Comparison of ENCODE assay signal across 13 cellular contexts in the genomic region with DNA sequence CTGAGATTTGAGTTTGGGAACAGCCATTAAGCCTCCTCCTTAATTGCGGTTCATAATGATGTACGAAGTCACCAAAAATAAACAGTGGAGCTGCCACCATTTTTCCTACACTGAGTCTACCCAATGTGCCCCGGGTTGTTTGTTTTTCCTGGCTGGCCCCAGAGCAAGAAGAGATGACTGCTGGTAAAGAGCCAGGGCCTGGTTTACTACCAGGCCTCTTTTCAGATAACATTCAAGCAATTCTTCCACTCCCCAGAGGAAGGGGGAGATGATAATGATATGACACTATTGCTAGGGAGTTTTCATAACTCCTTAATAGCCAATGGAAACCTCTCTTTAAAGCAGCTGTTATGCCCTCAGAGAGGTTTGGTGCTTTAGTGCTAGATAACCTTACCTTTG. TPM values are rescaled to one million over a fixed set of nuclear protein-coding genes. Genes with fewer than 3 reads are reported as not detected.
DNase-seq lines count a peak whose midpoint lies in the region; ATAC-seq and TF ChIP-seq lines count a peak whose summit lies in the region.
"Had no signal": no experiment of that assay in that cellular context is flagged by ENCODE, and none has a peak within 500 bp of the region (broad histone marks: within the 10 kb centered on the region; RNA-seq: fewer than 3 reads in every experiment).

No MANE protein-coding gene starts in this region.

- DNase-seq in LNCaP clone FGC (ENCODE audit: low read depth), result peak; percentile 58
- DNase-seq in brain microvascular endothelial cell, result peak; percentile 46
- peak; percentile 30 to 31 for DNase-seq in left colon
- no peak for DNase-seq in T-helper 1 cell
- no peak for DNase-seq in NCI-H1048 (lab: John Stamatoyannopoulos, UW)
- DNase-seq: activated CD8-positive, alpha-beta T cell treated with anti-CD3 and anti-CD28 coated beads, Interleukin-2, amount 10 ng/mL, durations not matched to agents 7 days and 5 days; activated naive CD8-positive, alpha-beta T cell treated with anti-CD3 and anti-CD28 coated beads, Interleukin-2, amount 10 ng/mL, durations not matched to agents 7 days and 5 days; kidney glomerular epithelial cell; NCI-H524 treated with DMSO at 0.1 percent for 48 hours had no signal

- H3K9me3 ChIP-seq in subcutaneous abdominal adipose tissue (ENCODE audit: control insufficient read depth in 5 of 5, low read length in 5 of 5), result no peaks in the 10 kb centered on the region

- peaks cover 0 to 19% (median 11%) of the 10 kb centered on the region in 5 donors for H3K4me1 ChIP-seq in subcutaneous abdominal adipose tissue (ENCODE audit: control insufficient read depth in 5 of 5, insufficient read depth in 5 of 5, low read length in 5 of 5)

- peak overlapping the region in 1 of 5 donors; percentile 5 for H3K9ac ChIP-seq in subcutaneous abdominal adipose tissue (ENCODE audit: low read length in 5 of 5)

- ATAC-seq in left colon (peak; percentile 89), HG02852 (IDR thresholded peaks at IDR 0.05; ENCODE audit: unreplicated experiment) (no peak), HG03280 (IDR thresholded peaks at IDR 0.05; ENCODE audit: unreplicated experiment) (no peak)
- ATAC-seq: activated CD8-positive, alpha-beta T cell treated with anti-CD3 and anti-CD28 coated beads, Interleukin-2, amount 10 ng/mL, durations not matched to agents 7 days and 5 days had no signal

- in situ Hi-C loops in brain microvascular endothelial cell (cut with HindIII; ENCODE audit: low pct_ligation_motif_present, low sequenced_read_pairs), result no loop called here

- peak overlapping the region; percentile 47 for H3K27ac ChIP-seq in brain microvascular endothelial cell
- H3K27ac ChIP-seq in subcutaneous abdominal adipose tissue (ENCODE audit: low read depth, low read length), result peak overlapping the region; percentile 85
- H3K27ac ChIP-seq: skin epidermis had no signal

- H3K4me3 ChIP-seq in LNCaP clone FGC (ENCODE audit: low read depth, low read length), result no peak overlapping the region
- H3K4me3 ChIP-seq in brain microvascular endothelial cell (ENCODE audit: low read depth, low read length), result no peak overlapping the region
- H3K4me3 ChIP-seq in subcutaneous abdominal adipose tissue (ENCODE audit: low read depth in 1 of 5, low read length in 5 of 5), result no peak overlapping the region
- H3K4me3 ChIP-seq: skin epidermis had no signal

- intact Hi-C loops in left colon (cut with DNase I, micrococcal nuclease), result no loop called here

- no peaks in the 10 kb centered on the region for H3K27me3 ChIP-seq in brain microvascular endothelial cell (replicated peaks)
- H3K27me3 ChIP-seq in subcutaneous abdominal adipose tissue (ENCODE audit: control insufficient read depth in 5 of 5, insufficient read depth in 4 of 5, low read length in 5 of 5), result no peaks in the 10 kb centered on the region

- TF ChIP-seq CTCF in LNCaP clone FGC (IDR thresholded peaks at IDR 0.05; ENCODE audit: control insufficient read depth, extremely low read depth, insufficient read depth), result no peak
- TF ChIP-seq CTCF in brain microvascular endothelial cell (IDR thresholded peaks at IDR 0.05; ENCODE audit: low read depth, low read length, missing control alignments), result no peak

- H3K36me3 ChIP-seq in brain microvascular endothelial cell (replicated peaks) (peaks cover 42% of the 10 kb centered on the region), subcutaneous abdominal adipose tissue (ENCODE audit: control insufficient read depth in 5 of 5, insufficient read depth in 5 of 5, low read length in 5 of 5) (peaks cover 9 to 65% (median 46%) of the 10 kb centered on the region in 5 donors)

RNA-seq across cellular contexts. Expression of gene BRAP, which starts 42.3 kb away (rescaled TPM):
- total RNA-seq in left colon, result 10 to 100 TPM; 15.7 to 19.7 TPM

RNA-seq across cellular contexts. Expression of gene ACAD10, which starts 42.4 kb away (rescaled TPM):
- total RNA-seq in left colon, result 10 to 100 TPM; 39.5 to 44.1 TPM

RNA-seq across cellular contexts. Expression of gene ATXN2, which starts 44.3 kb away (rescaled TPM):
- 10 to 100 TPM; 43.0 to 64.2 TPM for total RNA-seq in left colon

Comparison
In these comparisons a context has a peak if more than half of its experiments do, and no peak if none do; other contexts are left out.
1. DNase-seq: peak in LNCaP clone FGC (single experiment), brain microvascular endothelial cell (single experiment) and left colon (2 of 2); none in T-helper 1 cell (0 of 5) and NCI-H1048 (single experiment).